Comparison of ENCODE assay signal across 1 cellular context in genomic region chr20:33319986-33320385, GRCh38.
A peak's percentile ranks its signal among the peaks of the same experiment; 100 is the strongest.
TF ChIP-seq lines count a peak whose summit lies in the region.

No MANE protein-coding gene starts in this region.

TF ChIP-seq in HepG2, 621 proteins besides CTCF, POLR2A, EP300 and RAD21 (continued from another document):
- TF ChIP-seq ZFYVE20 (CRISPR knock-in tag; IDR thresholded peaks at IDR 0.05; ENCODE audit: borderline replicate concordance, low read depth) (no peak), AFF4 (CRISPR knock-in tag; IDR thresholded peaks at IDR 0.05) (no peak), MYC (CRISPR knock-in tag; IDR thresholded peaks at IDR 0.05; ENCODE audit: borderline replicate concordance) (0 out of 2 replicates have a peak, but pooled peaks have one; percentile 18)
